ENCODE assay signal across 1 cellular context in the genomic region with DNA sequence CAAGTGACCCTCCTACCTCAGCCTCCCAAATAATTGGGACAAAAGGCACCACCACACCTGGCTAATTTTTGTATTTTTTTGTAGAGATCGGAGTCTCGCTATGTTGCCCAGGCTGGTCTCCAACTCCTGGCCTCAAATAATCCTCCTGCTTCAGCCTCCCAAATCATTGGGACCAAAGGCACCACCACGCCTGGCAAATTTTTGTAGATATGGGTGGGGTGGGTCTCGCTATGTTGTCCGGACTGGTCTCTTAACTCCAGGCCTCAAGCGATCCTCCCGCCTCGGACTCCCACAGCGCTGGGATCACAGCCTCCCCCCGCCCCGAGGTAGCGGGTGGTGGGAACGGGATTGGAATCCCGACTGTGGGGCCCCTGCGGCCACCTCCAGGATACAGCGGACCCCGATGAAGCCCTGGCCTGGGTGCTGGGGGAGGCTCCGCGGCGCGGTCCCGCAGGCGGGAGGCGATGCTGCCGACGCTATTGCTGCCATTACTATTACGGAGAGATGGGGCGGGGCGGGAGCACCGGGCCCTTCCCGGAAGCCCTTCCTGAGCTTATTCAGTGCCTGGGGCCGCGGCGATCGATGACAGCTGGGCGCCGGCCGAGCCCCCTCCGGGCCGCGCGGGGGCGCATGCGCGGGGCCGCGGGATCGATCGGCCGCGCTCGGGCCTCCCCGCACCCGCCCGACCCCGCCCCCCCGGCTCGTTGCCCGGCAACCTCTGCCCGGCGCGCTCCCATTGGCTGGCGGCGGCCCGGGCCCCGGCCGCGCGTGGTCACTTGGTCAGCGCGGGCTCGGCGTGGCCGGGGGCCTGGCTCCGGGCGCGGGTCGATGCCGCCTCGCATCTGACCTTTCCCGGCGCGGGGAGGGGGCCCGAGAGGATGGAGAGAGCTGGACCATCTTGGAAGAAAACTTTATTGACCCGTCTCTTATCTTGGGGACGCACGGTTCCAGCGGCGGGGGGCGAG.
A peak's percentile ranks its signal among the peaks of the same experiment; 100 is the strongest.
TF ChIP-seq lines count a peak whose summit lies in the region.

No MANE protein-coding gene starts in this region.

TF ChIP-seq in WTC11, 78 proteins besides CTCF, POLR2A, EP300 and RAD21 (continued from another document):
- TF ChIP-seq, protein P1, sequence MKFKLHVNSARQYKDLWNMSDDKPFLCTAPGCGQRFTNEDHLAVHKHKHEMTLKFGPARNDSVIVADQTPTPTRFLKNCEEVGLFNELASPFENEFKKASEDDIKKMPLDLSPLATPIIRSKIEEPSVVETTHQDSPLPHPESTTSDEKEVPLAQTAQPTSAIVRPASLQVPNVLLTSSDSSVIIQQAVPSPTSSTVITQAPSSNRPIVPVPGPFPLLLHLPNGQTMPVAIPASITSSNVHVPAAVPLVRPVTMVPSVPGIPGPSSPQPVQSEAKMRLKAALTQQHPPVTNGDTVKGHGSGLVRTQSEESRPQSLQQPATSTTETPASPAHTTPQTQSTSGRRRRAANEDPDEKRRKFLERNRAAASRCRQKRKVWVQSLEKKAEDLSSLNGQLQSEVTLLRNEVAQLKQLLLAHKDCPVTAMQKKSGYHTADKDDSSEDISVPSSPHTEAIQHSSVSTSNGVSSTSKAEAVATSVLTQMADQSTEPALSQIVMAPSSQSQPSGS (CRISPR knock-in tag; IDR thresholded peaks at IDR 0.05; ENCODE audit: borderline replicate concordance, low read depth): no peak
- no peak for TF ChIP-seq MYBL2 (CRISPR knock-in tag; IDR thresholded peaks at IDR 0.05)
- no peak for TF ChIP-seq ZNF232 (CRISPR knock-in tag; IDR thresholded peaks at IDR 0.05)
- TF ChIP-seq KAT7 (CRISPR knock-in tag; IDR thresholded peaks at IDR 0.05; ENCODE audit: borderline replicate concordance): peak; percentile 7; the same call in 1 of the 2 replicates
- no peak for TF ChIP-seq TEAD1 (CRISPR knock-in tag; IDR thresholded peaks at IDR 0.05)
- TF ChIP-seq SMAD4 (CRISPR knock-in tag; IDR thresholded peaks at IDR 0.05): no peak
- no peak for TF ChIP-seq ZNF138 (CRISPR knock-in tag; conservative IDR thresholded peaks at IDR 0.05)
- peak; percentile 86 for TF ChIP-seq GTF2I (CRISPR knock-in tag; conservative IDR thresholded peaks at IDR 0.05)
- TF ChIP-seq, protein P2, sequence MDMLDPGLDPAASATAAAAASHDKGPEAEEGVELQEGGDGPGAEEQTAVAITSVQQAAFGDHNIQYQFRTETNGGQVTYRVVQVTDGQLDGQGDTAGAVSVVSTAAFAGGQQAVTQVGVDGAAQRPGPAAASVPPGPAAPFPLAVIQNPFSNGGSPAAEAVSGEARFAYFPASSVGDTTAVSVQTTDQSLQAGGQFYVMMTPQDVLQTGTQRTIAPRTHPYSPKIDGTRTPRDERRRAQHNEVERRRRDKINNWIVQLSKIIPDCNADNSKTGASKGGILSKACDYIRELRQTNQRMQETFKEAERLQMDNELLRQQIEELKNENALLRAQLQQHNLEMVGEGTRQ (CRISPR knock-in tag; IDR thresholded peaks at IDR 0.05): 0 out of 2 replicates have a peak, but pooled peaks have one; percentile 15
- peak; percentile 60 for TF ChIP-seq SP1 (CRISPR knock-in tag; conservative IDR thresholded peaks at IDR 0.05)
- TF ChIP-seq ELF4 (CRISPR knock-in tag; IDR thresholded peaks at IDR 0.05; ENCODE audit: low read depth): no peak
- TF ChIP-seq, protein P3, sequence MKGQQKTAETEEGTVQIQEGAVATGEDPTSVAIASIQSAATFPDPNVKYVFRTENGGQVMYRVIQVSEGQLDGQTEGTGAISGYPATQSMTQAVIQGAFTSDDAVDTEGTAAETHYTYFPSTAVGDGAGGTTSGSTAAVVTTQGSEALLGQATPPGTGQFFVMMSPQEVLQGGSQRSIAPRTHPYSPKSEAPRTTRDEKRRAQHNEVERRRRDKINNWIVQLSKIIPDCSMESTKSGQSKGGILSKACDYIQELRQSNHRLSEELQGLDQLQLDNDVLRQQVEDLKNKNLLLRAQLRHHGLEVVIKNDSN (CRISPR knock-in tag; IDR thresholded peaks at IDR 0.05): no peak
- TF ChIP-seq JUN (CRISPR knock-in tag; IDR thresholded peaks at IDR 0.05): no peak
- peak; percentile 94 for TF ChIP-seq ZNF121 (CRISPR knock-in tag; IDR thresholded peaks at IDR 0.05)
- TF ChIP-seq, protein P4, sequence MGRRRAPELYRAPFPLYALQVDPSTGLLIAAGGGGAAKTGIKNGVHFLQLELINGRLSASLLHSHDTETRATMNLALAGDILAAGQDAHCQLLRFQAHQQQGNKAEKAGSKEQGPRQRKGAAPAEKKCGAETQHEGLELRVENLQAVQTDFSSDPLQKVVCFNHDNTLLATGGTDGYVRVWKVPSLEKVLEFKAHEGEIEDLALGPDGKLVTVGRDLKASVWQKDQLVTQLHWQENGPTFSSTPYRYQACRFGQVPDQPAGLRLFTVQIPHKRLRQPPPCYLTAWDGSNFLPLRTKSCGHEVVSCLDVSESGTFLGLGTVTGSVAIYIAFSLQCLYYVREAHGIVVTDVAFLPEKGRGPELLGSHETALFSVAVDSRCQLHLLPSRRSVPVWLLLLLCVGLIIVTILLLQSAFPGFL (CRISPR knock-in tag; IDR thresholded peaks at IDR 0.05; ENCODE audit: borderline replicate concordance): no peak
- peak; percentile 86 for TF ChIP-seq ETV6 (CRISPR knock-in tag; IDR thresholded peaks at IDR 0.05)
- peak; percentile 60 for TF ChIP-seq NFYB (CRISPR knock-in tag; conservative IDR thresholded peaks at IDR 0.05; ENCODE audit: low read depth)
- TF ChIP-seq, protein P5, sequence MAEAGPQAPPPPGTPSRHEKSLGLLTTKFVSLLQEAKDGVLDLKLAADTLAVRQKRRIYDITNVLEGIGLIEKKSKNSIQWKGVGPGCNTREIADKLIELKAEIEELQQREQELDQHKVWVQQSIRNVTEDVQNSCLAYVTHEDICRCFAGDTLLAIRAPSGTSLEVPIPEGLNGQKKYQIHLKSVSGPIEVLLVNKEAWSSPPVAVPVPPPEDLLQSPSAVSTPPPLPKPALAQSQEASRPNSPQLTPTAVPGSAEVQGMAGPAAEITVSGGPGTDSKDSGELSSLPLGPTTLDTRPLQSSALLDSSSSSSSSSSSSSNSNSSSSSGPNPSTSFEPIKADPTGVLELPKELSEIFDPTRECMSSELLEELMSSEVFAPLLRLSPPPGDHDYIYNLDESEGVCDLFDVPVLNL (CRISPR knock-in tag; IDR thresholded peaks at IDR 0.05; ENCODE audit: borderline replicate concordance, low read depth): no peak
